In the genomic region with DNA sequence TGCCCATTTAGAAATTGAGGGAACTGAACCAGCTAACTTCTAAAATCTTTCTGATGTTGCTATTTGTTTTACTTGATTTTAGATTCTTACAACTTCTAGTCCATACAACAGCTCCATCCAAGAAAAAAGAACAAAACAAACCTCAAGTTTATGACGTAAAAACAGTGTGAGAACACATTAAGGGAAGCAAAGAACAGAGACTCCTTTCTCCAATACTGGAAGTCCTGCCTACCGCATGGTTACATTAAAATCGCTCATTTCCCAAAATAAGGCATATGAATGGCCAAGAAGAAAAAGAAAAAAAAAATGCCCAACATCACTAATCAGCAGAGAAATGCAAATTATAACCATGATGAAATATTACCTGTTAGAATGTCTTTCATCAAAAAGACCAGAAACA, we compare ENCODE assay signal across 8 cellular contexts.
"Had no signal": no experiment of that assay in that cellular context is flagged by ENCODE, and none has a peak within 500 bp of the region (broad histone marks: within the 10 kb centered on the region; RNA-seq: fewer than 3 reads in every experiment).

No MANE protein-coding gene starts in this region.

- H3K9ac ChIP-seq: GM23248 had no signal

- H3K4me3 Mint-ChIP-seq: H9, IgD-negative memory B cell had no signal

- H3K27ac ChIP-seq: GM23248 had no signal

- H3K9me3 Mint-ChIP-seq: H9, IgD-negative memory B cell had no signal

- H3K36me3 Mint-ChIP-seq: IgD-negative memory B cell had no signal

- FAIRE-seq: H1, H54, HTR-8/SVneo had no signal

- H3K4me3 ChIP-seq: GM23248 had no signal

- H2AFZ ChIP-seq: GM23248 had no signal

- DNase-seq: GM23248, H9, HCEC 1CT, KBM-7 had no signal

- H3K27ac Mint-ChIP-seq: H9, IgD-negative memory B cell had no signal
